8 cellular contexts compared by ENCODE assay signal in genomic region chr11:128714881-128715280, GRCh38. TPM values are rescaled to one million over a fixed set of nuclear protein-coding genes. Genes with fewer than 3 reads are reported as not detected.
A peak's percentile ranks its signal among the peaks of the same experiment; 100 is the strongest.
DNase-seq lines count a peak whose midpoint lies in the region; ATAC-seq and TF ChIP-seq lines count a peak whose summit lies in the region.

No MANE protein-coding gene starts in this region.

- peaks cover 94% of the 10 kb centered on the region for H3K79me2 ChIP-seq in SK-N-SH (ENCODE audit: insufficient read depth)
- no peaks in the 10 kb centered on the region for H3K79me2 ChIP-seq in Karpas-422 (ENCODE audit: low read length)

- H3K36me3 ChIP-seq in SK-N-SH (replicated peaks in 1 of 2; ENCODE audit: control insufficient read depth in 1 of 2, insufficient read depth in 2 of 2, low read length in 1 of 2) = peaks cover 0 to 7% of the 10 kb centered on the region in 2 experiments
- no peaks in the 10 kb centered on the region for H3K36me3 ChIP-seq in Karpas-422 (ENCODE audit: insufficient read depth, low read length)
- H3K36me3 ChIP-seq in BE2C = no peaks in the 10 kb centered on the region

- H3K27me3 Mint-ChIP-seq in activated CD8-positive, alpha-beta memory T cell treated with anti-CD3 and anti-CD28 coated beads, Interleukin-2, amount 10 ng/mL, durations not matched to agents 7 days and 5 days = no peaks in the 10 kb centered on the region
- H3K27me3 Mint-ChIP-seq in stimulated activated naive CD8-positive, alpha-beta T cell treated with anti-CD3 and anti-CD28 coated beads, Interleukin-15, amount 100 ng/mL, for 72 hours = no peaks in the 10 kb centered on the region

- peaks cover 92% of the 10 kb centered on the region for H3K4me1 Mint-ChIP-seq in activated CD8-positive, alpha-beta memory T cell treated with anti-CD3 and anti-CD28 coated beads, Interleukin-2, amount 10 ng/mL, durations not matched to agents 7 days and 5 days
- H3K4me1 Mint-ChIP-seq in stimulated activated naive CD8-positive, alpha-beta T cell treated with anti-CD3 and anti-CD28 coated beads, Interleukin-15, amount 100 ng/mL, for 72 hours = peaks cover 91% of the 10 kb centered on the region

- 64% methylated on average over 9 of the region's 9 CpGs for WGBS in SK-N-SH (ENCODE audit: low lambda C conversion rate)

- peak overlapping the region; percentile 42; the same call in 1 of the 2 replicates for H3K9ac ChIP-seq in SK-N-SH
- no peak overlapping the region for H3K9ac ChIP-seq in Karpas-422 (ENCODE audit: low read length)

- H4K20me1 ChIP-seq in SK-N-SH (ENCODE audit: insufficient read depth) (no peaks in the 10 kb centered on the region), Karpas-422 (ENCODE audit: insufficient read depth, low read depth, low read length) (no peaks in the 10 kb centered on the region)

- H3K4me1 ChIP-seq in SK-N-SH (ENCODE audit: control insufficient read depth in 1 of 2, insufficient read depth in 2 of 2, low read depth in 1 of 2, low read length in 1 of 2) (peaks cover 12 to 32% of the 10 kb centered on the region in 2 experiments), Karpas-422 (ENCODE audit: low read length) (peaks cover 23% of the 10 kb centered on the region), BE2C (peaks cover 16% of the 10 kb centered on the region)

- H3K36me3 Mint-ChIP-seq in activated CD8-positive, alpha-beta memory T cell treated with anti-CD3 and anti-CD28 coated beads, Interleukin-2, amount 10 ng/mL, durations not matched to agents 7 days and 5 days = peaks cover 42% of the 10 kb centered on the region

- H3K4me3 Mint-ChIP-seq in activated CD8-positive, alpha-beta memory T cell treated with anti-CD3 and anti-CD28 coated beads, Interleukin-2, amount 10 ng/mL, durations not matched to agents 7 days and 5 days = no peak overlapping the region
- H3K4me3 Mint-ChIP-seq in stimulated activated naive CD8-positive, alpha-beta T cell treated with anti-CD3 and anti-CD28 coated beads, Interleukin-15, amount 100 ng/mL, for 72 hours = no peak overlapping the region

- H3K27ac ChIP-seq in SK-N-SH (ENCODE audit: low read depth in 2 of 2, low read length in 1 of 2) (peak overlapping the region in 1 of 2 experiments; percentile 76; a peak in 2 of 4 replicates), Karpas-422 (ENCODE audit: low read length) (no peak overlapping the region)

- DNase-seq in activated CD8-positive, alpha-beta memory T cell treated with anti-CD3 and anti-CD28 coated beads, Interleukin-2, amount 10 ng/mL, durations not matched to agents 7 days and 5 days = peak; percentile 40
- no peak for DNase-seq in activated CD8-positive, alpha-beta memory T cell treated with anti-CD3 and anti-CD28 coated beads, Interleukin-2, amount 50 U/mL, for 48 hours
- no peak for DNase-seq in SK-N-SH
- DNase-seq in fibroblast of peridontal ligament (ENCODE audit: extremely low read depth) = peak; percentile 92
- no peak for DNase-seq in stimulated activated naive CD8-positive, alpha-beta T cell treated with anti-CD3 and anti-CD28 coated beads, Interleukin-15, amount 100 ng/mL, for 72 hours
- no peak for DNase-seq in Karpas-422
- DNase-seq in BE2C = no peak

- H3K27ac Mint-ChIP-seq in activated CD8-positive, alpha-beta memory T cell treated with anti-CD3 and anti-CD28 coated beads, Interleukin-2, amount 10 ng/mL, durations not matched to agents 7 days and 5 days = peak overlapping the region; percentile 35
- H3K27ac Mint-ChIP-seq in stimulated activated naive CD8-positive, alpha-beta T cell treated with anti-CD3 and anti-CD28 coated beads, Interleukin-15, amount 100 ng/mL, for 72 hours = peak overlapping the region; percentile 5 to 12

- no peaks in the 10 kb centered on the region for H3K9me2 ChIP-seq in SK-N-SH
- H3K9me2 ChIP-seq in Karpas-422 (replicated peaks; ENCODE audit: insufficient read depth, low read length) = no peaks in the 10 kb centered on the region

- TF ChIP-seq CTCF in SK-N-SH (IDR thresholded peaks at IDR 0.05) = no peak
- TF ChIP-seq CTCF in BE2C (IDR thresholded peaks at IDR 0.05; ENCODE audit: low read depth, low read length) = no peak

- H3K9me3 ChIP-seq in SK-N-SH (no peaks in the 10 kb centered on the region), Karpas-422 (ENCODE audit: low read length) (no peaks in the 10 kb centered on the region), BE2C (no peaks in the 10 kb centered on the region)

- H3K4me3 ChIP-seq in SK-N-SH (ENCODE audit: low read depth in 2 of 2, low read length in 1 of 2) (no peak overlapping the region), Karpas-422 (ENCODE audit: low read length) (no peak overlapping the region), BE2C (ENCODE audit: low read depth, low read length) (no peak overlapping the region)

- ATAC-seq in activated CD8-positive, alpha-beta memory T cell treated with anti-CD3 and anti-CD28 coated beads, Interleukin-2, amount 10 ng/mL, durations not matched to agents 7 days and 5 days = no peak
- no peak for ATAC-seq in stimulated activated naive CD8-positive, alpha-beta T cell treated with anti-CD3 and anti-CD28 coated beads, Interleukin-15, amount 100 ng/mL, for 72 hours
- ATAC-seq in HG02798 (IDR thresholded peaks at IDR 0.05; ENCODE audit: poor library complexity, unreplicated experiment) = no peak

- H3K9me3 Mint-ChIP-seq in activated CD8-positive, alpha-beta memory T cell treated with anti-CD3 and anti-CD28 coated beads, Interleukin-2, amount 10 ng/mL, durations not matched to agents 7 days and 5 days (ENCODE audit: low read depth) = peaks cover 2% of the 10 kb centered on the region
- H3K9me3 Mint-ChIP-seq in stimulated activated naive CD8-positive, alpha-beta T cell treated with anti-CD3 and anti-CD28 coated beads, Interleukin-15, amount 100 ng/mL, for 72 hours = peaks cover 9 to 11% of the 10 kb centered on the region in 2 donors

- POLR2A ChIA-PET in SK-N-SH (lab: Yijun Ruan, JAX) = no interaction called here

- 0 out of 4 replicates have a peak, but pooled peaks of 1 of the 2 experiments have one; percentile 11 for TF ChIP-seq EP300 in SK-N-SH (IDR thresholded peaks at IDR 0.05; ENCODE audit: borderline replicate concordance in 1 of 2, low read depth in 1 of 2, low read length in 1 of 2)

- H2AFZ ChIP-seq in SK-N-SH (ENCODE audit: low read depth) (no peak overlapping the region), Karpas-422 (ENCODE audit: low read length) (no peak overlapping the region)

- H3K27me3 ChIP-seq in SK-N-SH (ENCODE audit: insufficient read depth) = no peaks in the 10 kb centered on the region
- H3K27me3 ChIP-seq in Karpas-422 (ENCODE audit: low read length) = no peaks in the 10 kb centered on the region
- no peaks in the 10 kb centered on the region for H3K27me3 ChIP-seq in BE2C

- CTCF ChIA-PET in activated CD8-positive, alpha-beta memory T cell treated with anti-CD3 and anti-CD28 coated beads, Interleukin-2, amount 10 ng/mL, durations not matched to agents 7 days and 5 days (lab: Charles Lee) = interaction anchor here (0.8 to 2.6 kb wide), 3 partner anchors 12 to 42 kb away, joined by 3 to 11 read pairs (median 6); no protein-coding TSS in a partner anchor
- CTCF ChIA-PET in SK-N-SH (lab: Yijun Ruan, JAX) = no interaction called here

- no peak for TF ChIP-seq RAD21 in SK-N-SH (IDR thresholded peaks at IDR 0.05; ENCODE audit: low read length)

- peak overlapping the region; percentile 63; the same call in 1 of the 2 replicates for H3K4me2 ChIP-seq in SK-N-SH
- H3K4me2 ChIP-seq in Karpas-422 (ENCODE audit: low read depth, low read length, poor library complexity, severe bottlenecking) = no peak overlapping the region

- H3F3A ChIP-seq in SK-N-SH (replicated peaks; ENCODE audit: insufficient read depth) = peaks cover 11% of the 10 kb centered on the region

TF ChIP-seq in SK-N-SH, 30 proteins besides CTCF, POLR2A, EP300 and RAD21 (continues in another document):
- TF ChIP-seq PBX3 (IDR thresholded peaks at IDR 0.05) (peak; percentile 36; the same call in 1 of the 2 replicates), RXRA (IDR thresholded peaks at IDR 0.05; ENCODE audit: borderline replicate concordance, low read depth) (no peak), TAF1 (IDR thresholded peaks at IDR 0.05; ENCODE audit: borderline replicate concordance, low read depth, low read length) (no peak), SMC3 (IDR thresholded peaks at IDR 0.05; ENCODE audit: low read depth, low read length) (no peak), GABPA (IDR thresholded peaks at IDR 0.05; ENCODE audit: low read depth) (no peak), NFIC (IDR thresholded peaks at IDR 0.05; ENCODE audit: borderline replicate concordance) (peak; percentile 36; the same call in 1 of the 2 replicates), EZH2phosphoT487 (IDR thresholded peaks at IDR 0.05; ENCODE audit: borderline replicate concordance, low read depth) (no peak), POLR2AphosphoS5 (IDR thresholded peaks at IDR 0.05; ENCODE audit: low read depth, low read length) (no peak), JUND (IDR thresholded peaks at IDR 0.05) (peak; percentile 22; the same call in 1 of the 2 replicates), SIN3A (IDR thresholded peaks at IDR 0.05; ENCODE audit: borderline replicate concordance, low read depth, low read length) (no peak)

RNA-seq across cellular contexts. Expression of gene FLI1, which starts 21.0 kb away (rescaled TPM):
- total RNA-seq in activated CD8-positive, alpha-beta memory T cell treated with anti-CD3 and anti-CD28 coated beads, Interleukin-2, amount 10 ng/mL, durations not matched to agents 7 days and 5 days = 100 to 1,000 TPM in 1 of 2 experiments, 10 to 100 TPM in 1; 85.0 to 105 TPM
- 14.7 and 16.7 TPM in 2 replicates for polyA plus RNA-seq in SK-N-SH (2012; rRNA removed)
- 6.6 and 9.8 TPM in 2 replicates for polyA plus RNA-seq in SK-N-SH (2012; cell fraction: cytosol; rRNA removed)
- polyA plus RNA-seq in SK-N-SH (2012; cell fraction: nucleus; rRNA removed) = 10.6 and 13.2 TPM in 2 replicates
- total RNA-seq in Karpas-422 (2014; rRNA removed; shearing (Covaris generic); ENCODE audit: low replicate concordance) = 2.6 and 9.4 TPM in 2 replicates
- polyA plus RNA-seq in BE2C (2012; ENCODE audit: insufficient read depth, insufficient read length, low read depth) = 2.7 TPM

Comparison
In these comparisons a context has a peak if more than half of its experiments do, and no peak if none do; other contexts are left out.
1. DNase-seq: peak in activated CD8-positive, alpha-beta memory T cell treated with anti-CD3 and anti-CD28 coated beads, Interleukin-2, amount 10 ng/mL, durations not matched to agents 7 days and 5 days (single experiment) and fibroblast of peridontal ligament (single experiment); none in activated CD8-positive, alpha-beta memory T cell treated with anti-CD3 and anti-CD28 coated beads, Interleukin-2, amount 50 U/mL, for 48 hours (single experiment), SK-N-SH (single experiment), stimulated activated naive CD8-positive, alpha-beta T cell treated with anti-CD3 and anti-CD28 coated beads, Interleukin-15, amount 100 ng/mL, for 72 hours (0 of 2), Karpas-422 (single experiment) and BE2C (single experiment).